Comparison of ENCODE assay signal across 13 cellular contexts in the genomic region with DNA sequence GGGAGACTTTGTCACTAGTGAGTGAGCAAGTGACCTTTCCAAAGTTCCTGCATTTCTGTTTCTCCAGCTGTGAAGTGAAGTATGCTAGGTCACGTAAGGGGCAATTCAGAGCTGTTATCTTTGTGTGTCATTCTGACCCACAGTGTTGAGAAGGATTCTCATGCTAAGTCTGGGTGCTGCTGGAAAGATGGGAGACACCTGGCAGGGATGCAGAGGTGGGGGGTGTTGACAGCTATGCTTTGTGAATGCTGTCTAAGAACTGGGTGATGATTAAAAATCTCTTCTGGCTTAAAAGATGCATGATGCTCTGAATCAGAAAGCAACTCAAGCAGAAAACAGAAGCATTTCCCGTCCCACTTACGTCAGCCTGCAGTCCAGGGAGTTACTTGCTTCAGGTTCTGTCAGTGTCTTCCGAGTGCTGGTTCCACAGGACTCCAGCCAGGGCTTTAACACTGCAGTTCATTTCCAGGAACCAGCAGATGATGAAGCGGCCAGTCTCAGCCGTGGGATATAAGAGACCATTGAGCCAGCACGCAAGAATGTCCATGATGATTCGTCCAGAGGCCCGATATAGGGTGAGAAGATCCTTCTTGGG. TPM values are rescaled to one million over a fixed set of nuclear protein-coding genes. Genes with fewer than 3 reads are reported as not detected.
DNase-seq lines count a peak whose midpoint lies in the region; ATAC-seq, FAIRE-seq and TF ChIP-seq lines count a peak whose summit lies in the region.
"Had no signal": no experiment of that assay in that cellular context is flagged by ENCODE, and none has a peak within 500 bp of the region (broad histone marks: within the 10 kb centered on the region; RNA-seq: fewer than 3 reads in every experiment).

No MANE protein-coding gene starts in this region.

- no peaks in the 10 kb centered on the region for H3K79me2 ChIP-seq in ACC112 (ENCODE audit: control insufficient read depth, insufficient read depth, low read length, unreplicated experiment)
- no peaks in the 10 kb centered on the region for H3K79me2 ChIP-seq in astrocyte (ENCODE audit: insufficient read depth, low read length)

- no peaks in the 10 kb centered on the region for H3K27me3 ChIP-seq in ACC112 (ENCODE audit: insufficient read depth, low read length)
- no peaks in the 10 kb centered on the region for H3K27me3 ChIP-seq in astrocyte (ENCODE audit: insufficient read depth, low read length)
- no peaks in the 10 kb centered on the region for H3K27me3 ChIP-seq in stomach

- FAIRE-seq in astrocyte (lab: Jason Lieb, UNC) = no peak
- FAIRE-seq: TTC549 had no signal

- DNase-seq in Daoy (ENCODE audit: low read depth) (peak; percentile 78), astrocyte (ENCODE audit: low read depth) (peak; percentile 96), kidney tubule cell (ENCODE audit: low spot score) (peak; percentile 90), stomach (no peak), midbrain (lab: John Stamatoyannopoulos, UW) (no peak), GM19240 (ENCODE audit: insufficient read length, low spot score) (no peak)
- DNase-seq: aorta; CD4-positive, alpha-beta memory T cell; MV-4-11 had no signal

- no peaks in the 10 kb centered on the region for H3K9me3 Mint-ChIP-seq in astrocyte (ENCODE audit: unreplicated experiment)
- H3K9me3 Mint-ChIP-seq: CD4-positive, alpha-beta memory T cell had no signal

- peak overlapping the region; percentile 66 for H3K4me2 ChIP-seq in astrocyte (ENCODE audit: low read length)

- no peaks in the 10 kb centered on the region for H3K27me3 Mint-ChIP-seq in astrocyte (ENCODE audit: low read depth, unreplicated experiment)
- H3K27me3 Mint-ChIP-seq: CD4-positive, alpha-beta memory T cell had no signal

- peak overlapping the region; percentile 54 for H3K9ac ChIP-seq in astrocyte (ENCODE audit: low read length)

- no peak for TF ChIP-seq CTCF in astrocyte (IDR thresholded peaks at IDR 0.05; ENCODE audit: insufficient read depth, low read depth, low read length)
- no peak for TF ChIP-seq CTCF in stomach (IDR thresholded peaks at IDR 0.05)

- peaks cover 8% of the 10 kb centered on the region for H3K36me3 Mint-ChIP-seq in astrocyte (ENCODE audit: low read depth, unreplicated experiment)

- peaks cover 27% of the 10 kb centered on the region for H3K4me1 Mint-ChIP-seq in astrocyte (ENCODE audit: low read depth, unreplicated experiment)

- WGBS in stomach, 5 donors = 83 to 89% (median 86%) methylated on average over 9 of the region's 9 CpGs

- H3K4me1 ChIP-seq in ACC112 (ENCODE audit: control insufficient read depth, insufficient read depth, low read length, unreplicated experiment) (peaks cover 24% of the 10 kb centered on the region), astrocyte (ENCODE audit: insufficient read depth, low read length) (peaks cover 27% of the 10 kb centered on the region), stomach (peaks cover 2 to 23% (median 8%) of the 10 kb centered on the region in 4 donors)

- no peaks in the 10 kb centered on the region for H4K20me1 ChIP-seq in astrocyte (ENCODE audit: insufficient read depth, low read length)

- TF ChIP-seq EP300 in stomach (IDR thresholded peaks at IDR 0.05) = no peak

- H3K27ac ChIP-seq in ACC112 (ENCODE audit: low read depth, low read length) (peak overlapping the region; percentile 52; the same call in 1 of the 2 replicates), astrocyte (ENCODE audit: low read depth, low read length) (peak overlapping the region; percentile 89), stomach (peak overlapping the region in 2 of 5 donors; percentile 5 to 59)

- H3K4me3 ChIP-seq in ACC112 (ENCODE audit: low read depth, low read length) = no peak overlapping the region
- H3K4me3 ChIP-seq in astrocyte (ENCODE audit: insufficient read depth, low read depth, low read length) = no peak overlapping the region
- H3K4me3 ChIP-seq in stomach = no peak overlapping the region

- no peak for TF ChIP-seq POLR2A in stomach (IDR thresholded peaks at IDR 0.05)

- H3K4me3 Mint-ChIP-seq in astrocyte (ENCODE audit: unreplicated experiment) = no peak overlapping the region
- H3K4me3 Mint-ChIP-seq: CD4-positive, alpha-beta memory T cell had no signal

- peak overlapping the region; percentile 81 for H3K27ac Mint-ChIP-seq in astrocyte (ENCODE audit: unreplicated experiment)

- H3K9me3 ChIP-seq in astrocyte (ENCODE audit: insufficient read depth, low read depth, low read length) (no peaks in the 10 kb centered on the region), stomach (no peaks in the 10 kb centered on the region)

- no peak for ATAC-seq in HG03108 (IDR thresholded peaks at IDR 0.05; ENCODE audit: unreplicated experiment)
- ATAC-seq: sciatic nerve had no signal

- H3K36me3 ChIP-seq in ACC112 (ENCODE audit: insufficient read depth, low read length) (no peaks in the 10 kb centered on the region), astrocyte (ENCODE audit: insufficient read depth, low read length) (peaks cover 13% of the 10 kb centered on the region), stomach (peaks cover 25 to 58% (median 46%) of the 10 kb centered on the region in 4 donors)

- intact Hi-C loops in stomach (cut with DNase I; ENCODE audit: low total_unique reads) = no loop called here

- H2AFZ ChIP-seq in ACC112 (ENCODE audit: low read length, unreplicated experiment) (no peak overlapping the region), astrocyte (ENCODE audit: low read depth, low read length) (no peak overlapping the region)

RNA-seq across cellular contexts. Expression of a gene that starts 30.9 kb away (rescaled TPM):
- 26.1 and 39.9 TPM in 2 replicates for total RNA-seq in Daoy (2014; rRNA removed; shearing (Covaris generic))
- 61.1 and 62.4 TPM in 2 replicates for total RNA-seq in astrocyte
- total RNA-seq in stomach = 100 to 1,000 TPM in 2 of 5 donors, 10 to 100 TPM in 3; 50.4 to 185 (median 75.5) TPM
- 10 to 100 TPM in 1 of 3 donors, 1 to 10 TPM in 2; 9.0 to 14.2 (median 9.7) TPM for polyA plus RNA-seq in stomach

RNA-seq across cellular contexts. Expression of a gene that starts 49.7 kb away (rescaled TPM):
- total RNA-seq in Daoy (2014; rRNA removed; shearing (Covaris generic)) = 13.8 and 13.9 TPM in 2 replicates
- 27.9 and 28.5 TPM in 2 replicates for total RNA-seq in astrocyte
- total RNA-seq in stomach = 10 to 100 TPM in 4 of 5 donors, 1 to 10 TPM in 1; 5.3 to 29.1 (median 25.7) TPM
- polyA plus RNA-seq in stomach = 10 to 100 TPM in 2 of 3 donors, 1 to 10 TPM in 1; 7.7 to 23.5 (median 18.5) TPM

Comparison
In these comparisons a context has a peak if more than half of its experiments do, and no peak if none do; other contexts are left out.
1. DNase-seq: peak in Daoy (single experiment), astrocyte (single experiment) and kidney tubule cell (single experiment); none in stomach (single experiment), midbrain (single experiment) and GM19240 (single experiment).